Comparison of ENCODE assay signal across 11 cellular contexts in the genomic region with DNA sequence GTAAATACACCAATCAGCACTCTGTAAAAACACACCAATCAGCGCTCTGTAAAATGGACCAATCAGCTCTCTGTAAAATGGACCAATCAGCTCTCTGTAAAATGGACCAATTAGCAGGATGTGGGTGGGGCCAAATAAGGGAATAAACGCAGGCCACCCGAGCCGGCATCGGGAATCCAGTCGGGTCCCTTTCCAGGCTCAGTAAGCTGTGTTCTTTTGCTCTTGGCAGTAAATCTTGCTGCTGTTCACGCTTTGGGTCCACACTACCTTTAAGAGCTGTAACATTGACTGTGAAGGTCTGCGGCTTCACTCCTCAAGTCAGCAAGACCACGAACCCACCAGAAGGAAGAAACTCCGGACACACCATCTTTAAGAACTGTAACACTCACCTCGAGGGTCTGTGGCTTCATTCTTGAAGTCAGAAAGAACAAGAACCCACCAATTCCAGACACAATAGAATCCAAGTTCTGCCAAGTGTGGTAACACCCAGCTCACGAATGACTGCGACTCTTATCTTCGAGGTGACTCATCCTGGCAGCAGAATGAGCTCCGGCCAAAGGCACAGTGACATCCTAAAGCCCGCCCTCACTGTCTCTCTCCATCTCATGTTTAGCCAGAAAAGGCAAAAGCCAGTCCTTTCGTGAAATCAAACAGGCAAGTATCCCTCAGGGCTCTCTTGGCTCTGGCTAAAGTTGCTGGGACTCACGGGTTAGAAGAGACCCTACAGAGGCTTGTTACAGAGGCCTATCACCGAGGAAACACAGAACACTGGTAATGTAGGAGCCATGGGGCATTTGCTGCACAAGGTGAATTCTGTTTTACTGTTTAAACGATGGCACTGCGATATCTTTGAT.
DNase-seq lines count a peak whose midpoint lies in the region; ATAC-seq, FAIRE-seq and TF ChIP-seq lines count a peak whose summit lies in the region.
"Had no signal": no experiment of that assay in that cellular context is flagged by ENCODE, and none has a peak within 500 bp of the region (broad histone marks: within the 10 kb centered on the region; RNA-seq: fewer than 3 reads in every experiment).

No MANE protein-coding gene starts in this region.

- H3K27me3 Mint-ChIP-seq in progenitor cell of endocrine pancreas, result peaks cover 12% of the 10 kb centered on the region

- H3K27me3 ChIP-seq in heart left ventricle (no peaks in the 10 kb centered on the region), small intestine (ENCODE audit: control insufficient read depth in 2 of 2, insufficient read depth in 2 of 2, low read length in 2 of 2) (no peaks in the 10 kb centered on the region)

- H3K36me3 ChIP-seq in heart left ventricle (no peaks in the 10 kb centered on the region), small intestine (ENCODE audit: control insufficient read depth in 2 of 2, insufficient read depth in 2 of 2, low read length in 2 of 2) (no peaks in the 10 kb centered on the region)

- in situ Hi-C loops in GM13977 (cut with MboI; ENCODE audit: low pct_unique_long_range_greater_than_20kb, low sequenced_read_pairs, unreplicated experiment), result no loop called here

- DNase-seq in HPDE6-E6E7 (ENCODE audit: extremely low spot score) (peak; percentile 14), SW480 (ENCODE audit: low spot score) (peak; percentile 71), heart left ventricle (peak in 3 of 5 donors; percentile 27 to 69 (median 42)), small intestine (peak; percentile 54), GM13977 (ENCODE audit: low spot score) (no peak), progenitor cell of endocrine pancreas (ENCODE audit: low spot score, unreplicated experiment) (no peak)
- DNase-seq: naive thymus-derived CD4-positive, alpha-beta T cell; NCI-H1436; T-helper 17 cell had no signal

- H3K4me1 ChIP-seq in heart left ventricle, result peaks cover 0 to 15% (median 6%) of the 10 kb centered on the region in 12 donors
- no peaks in the 10 kb centered on the region for H3K4me1 ChIP-seq in small intestine (ENCODE audit: control insufficient read depth in 2 of 2, insufficient read depth in 1 of 2, low read depth in 1 of 2, low read length in 1 of 2)

- no peaks in the 10 kb centered on the region for H3K36me3 Mint-ChIP-seq in progenitor cell of endocrine pancreas (ENCODE audit: insufficient read depth)
- H3K36me3 Mint-ChIP-seq: naive thymus-derived CD4-positive, alpha-beta T cell had no signal

- no peak for FAIRE-seq in small intestine (lab: Jason Lieb, UNC)

- H3K9me3 Mint-ChIP-seq in progenitor cell of endocrine pancreas (ENCODE audit: low read depth), result no peaks in the 10 kb centered on the region
- H3K9me3 Mint-ChIP-seq: naive thymus-derived CD4-positive, alpha-beta T cell had no signal

- no peaks in the 10 kb centered on the region for H3K4me1 Mint-ChIP-seq in progenitor cell of endocrine pancreas (ENCODE audit: low read depth)
- H3K4me1 Mint-ChIP-seq: naive thymus-derived CD4-positive, alpha-beta T cell had no signal

- intact Hi-C loops in heart left ventricle (cut with DNase I), result no loop called here

- H3K27ac ChIP-seq in heart left ventricle (peak overlapping the region in 4 of 12 donors; percentile 15 to 49 (median 25)), small intestine (ENCODE audit: low read depth in 1 of 2, low read length in 1 of 2) (no peak overlapping the region)

- no peak for TF ChIP-seq POLR2A in heart left ventricle (IDR thresholded peaks at IDR 0.05)

- H3K9me3 ChIP-seq in heart left ventricle (no peaks in the 10 kb centered on the region), small intestine (ENCODE audit: control insufficient read depth, low read depth) (no peaks in the 10 kb centered on the region)

- TF ChIP-seq CTCF in heart left ventricle (IDR thresholded peaks at IDR 0.05), result no peak
- TF ChIP-seq CTCF in GM13977 (IDR thresholded peaks at IDR 0.05; ENCODE audit: extremely low read depth, insufficient read depth, missing control alignments), result no peak
- TF ChIP-seq CTCF in progenitor cell of endocrine pancreas (IDR thresholded peaks at IDR 0.05; ENCODE audit: unreplicated experiment), result no peak

- ATAC-seq in heart left ventricle (peak in 3 of 4 donors; percentile 86 to 94 (median 87)), HG03159 (IDR thresholded peaks at IDR 0.05; ENCODE audit: unreplicated experiment) (no peak), HG03520 (IDR thresholded peaks at IDR 0.05; ENCODE audit: unreplicated experiment) (no peak)
- ATAC-seq: naive thymus-derived CD4-positive, alpha-beta T cell; T-helper 17 cell had no signal

- no peak overlapping the region for H3K4me3 Mint-ChIP-seq in progenitor cell of endocrine pancreas (ENCODE audit: low read depth)
- H3K4me3 Mint-ChIP-seq: naive thymus-derived CD4-positive, alpha-beta T cell; T-helper 17 cell had no signal

- H3K27ac Mint-ChIP-seq in progenitor cell of endocrine pancreas, result no peak overlapping the region
- H3K27ac Mint-ChIP-seq: naive thymus-derived CD4-positive, alpha-beta T cell; T-helper 17 cell had no signal

- 60 to 74% (median 67%) methylated on average over 21 of the region's 21 CpGs for WGBS in heart left ventricle, 4 donors
- 60 to 80% (median 70%) methylated on average over 21 of the region's 21 CpGs for WGBS in small intestine, 3 donors

- H3K4me3 ChIP-seq in heart left ventricle, result no peak overlapping the region
- H3K4me3 ChIP-seq in small intestine (ENCODE audit: low read depth in 1 of 2, low read length in 2 of 2), result no peak overlapping the region

Comparison
In these comparisons a context has a peak if more than half of its experiments do, and no peak if none do; other contexts are left out.
1. DNase-seq: peak in HPDE6-E6E7 (single experiment), SW480 (single experiment), heart left ventricle (3 of 5) and small intestine (single experiment); none in GM13977 (single experiment) and progenitor cell of endocrine pancreas (single experiment).
2. ATAC-seq: peak in heart left ventricle (3 of 4); none in HG03159 (single experiment) and HG03520 (single experiment).